ENCODE assay signal across 1 cellular context in the genomic region with DNA sequence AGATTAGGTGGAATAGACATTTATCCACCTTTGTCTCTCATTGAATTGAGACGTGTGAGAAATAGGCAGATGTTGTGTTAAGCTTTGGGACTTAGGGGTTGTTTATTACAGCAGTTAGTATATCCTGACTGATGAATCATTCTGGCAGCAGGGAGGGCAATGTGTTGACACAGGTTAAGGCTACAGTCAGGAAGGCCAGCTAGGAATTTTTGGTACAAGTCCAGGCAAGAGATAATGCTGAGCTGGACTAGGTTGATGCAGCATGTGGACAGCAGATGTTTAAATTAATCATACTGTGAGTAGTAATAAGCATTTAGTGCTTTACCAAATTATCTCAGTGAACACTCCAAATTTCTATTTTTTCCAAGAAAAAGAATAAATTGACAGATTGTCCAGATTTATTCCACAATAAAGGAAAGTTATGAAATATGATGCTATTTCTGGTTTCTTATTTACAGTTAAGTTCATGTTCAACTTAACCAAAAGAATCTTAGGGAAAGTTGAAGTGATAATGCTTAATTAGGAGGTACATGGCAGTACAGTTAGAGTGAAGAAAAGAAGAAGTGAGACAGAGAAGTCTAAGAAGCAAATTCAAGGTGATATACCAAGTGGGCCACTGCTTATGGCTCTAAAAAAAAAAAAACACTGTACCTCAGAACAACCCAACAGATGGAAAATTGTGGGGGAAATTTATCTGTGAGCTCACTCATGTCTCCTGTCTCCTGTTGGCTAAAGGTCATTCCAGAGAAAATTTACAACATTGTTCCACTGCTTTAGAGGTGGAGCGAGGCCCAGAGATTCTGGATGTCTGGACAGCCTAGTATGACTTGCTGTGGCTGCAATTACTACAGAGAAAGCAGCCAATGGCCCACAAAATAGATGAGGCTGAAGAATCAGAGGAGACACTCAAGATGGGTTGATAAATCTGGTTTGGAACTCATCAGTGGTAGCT.
A peak's percentile ranks its signal among the peaks of the same experiment; 100 is the strongest.
TF ChIP-seq lines count a peak whose summit lies in the region.

No MANE protein-coding gene starts in this region.

TF ChIP-seq in GM12878, 131 proteins besides CTCF, POLR2A, EP300 and RAD21 (continued from another document):
- TF ChIP-seq, protein P1, sequence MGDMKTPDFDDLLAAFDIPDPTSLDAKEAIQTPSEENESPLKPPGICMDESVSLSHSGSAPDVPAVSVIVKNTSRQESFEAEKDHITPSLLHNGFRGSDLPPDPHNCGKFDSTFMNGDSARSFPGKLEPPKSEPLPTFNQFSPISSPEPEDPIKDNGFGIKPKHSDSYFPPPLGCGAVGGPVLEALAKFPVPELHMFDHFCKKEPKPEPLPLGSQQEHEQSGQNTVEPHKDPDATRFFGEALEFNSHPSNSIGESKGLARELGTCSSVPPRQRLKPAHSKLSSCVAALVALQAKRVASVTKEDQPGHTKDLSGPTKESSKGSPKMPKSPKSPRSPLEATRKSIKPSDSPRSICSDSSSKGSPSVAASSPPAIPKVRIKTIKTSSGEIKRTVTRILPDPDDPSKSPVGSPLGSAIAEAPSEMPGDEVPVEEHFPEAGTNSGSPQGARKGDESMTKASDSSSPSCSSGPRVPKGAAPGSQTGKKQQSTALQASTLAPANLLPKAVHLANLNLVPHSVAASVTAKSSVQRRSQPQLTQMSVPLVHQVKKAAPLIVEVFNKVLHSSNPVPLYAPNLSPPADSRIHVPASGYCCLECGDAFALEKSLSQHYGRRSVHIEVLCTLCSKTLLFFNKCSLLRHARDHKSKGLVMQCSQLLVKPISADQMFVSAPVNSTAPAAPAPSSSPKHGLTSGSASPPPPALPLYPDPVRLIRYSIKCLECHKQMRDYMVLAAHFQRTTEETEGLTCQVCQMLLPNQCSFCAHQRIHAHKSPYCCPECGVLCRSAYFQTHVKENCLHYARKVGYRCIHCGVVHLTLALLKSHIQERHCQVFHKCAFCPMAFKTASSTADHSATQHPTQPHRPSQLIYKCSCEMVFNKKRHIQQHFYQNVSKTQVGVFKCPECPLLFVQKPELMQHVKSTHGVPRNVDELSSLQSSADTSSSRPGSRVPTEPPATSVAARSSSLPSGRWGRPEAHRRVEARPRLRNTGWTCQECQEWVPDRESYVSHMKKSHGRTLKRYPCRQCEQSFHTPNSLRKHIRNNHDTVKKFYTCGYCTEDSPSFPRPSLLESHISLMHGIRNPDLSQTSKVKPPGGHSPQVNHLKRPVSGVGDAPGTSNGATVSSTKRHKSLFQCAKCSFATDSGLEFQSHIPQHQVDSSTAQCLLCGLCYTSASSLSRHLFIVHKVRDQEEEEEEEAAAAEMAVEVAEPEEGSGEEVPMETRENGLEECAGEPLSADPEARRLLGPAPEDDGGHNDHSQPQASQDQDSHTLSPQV (IDR thresholded peaks at IDR 0.05) = no peak
- TF ChIP-seq SPI1 (IDR thresholded peaks at IDR 0.05; ENCODE audit: borderline replicate concordance, insufficient read depth, low read depth, low read length) = peak; percentile 27; the same call in 1 of the 2 replicates
- no peak for TF ChIP-seq BACH1 (IDR thresholded peaks at IDR 0.05; ENCODE audit: borderline replicate concordance)
- TF ChIP-seq, protein P2, sequence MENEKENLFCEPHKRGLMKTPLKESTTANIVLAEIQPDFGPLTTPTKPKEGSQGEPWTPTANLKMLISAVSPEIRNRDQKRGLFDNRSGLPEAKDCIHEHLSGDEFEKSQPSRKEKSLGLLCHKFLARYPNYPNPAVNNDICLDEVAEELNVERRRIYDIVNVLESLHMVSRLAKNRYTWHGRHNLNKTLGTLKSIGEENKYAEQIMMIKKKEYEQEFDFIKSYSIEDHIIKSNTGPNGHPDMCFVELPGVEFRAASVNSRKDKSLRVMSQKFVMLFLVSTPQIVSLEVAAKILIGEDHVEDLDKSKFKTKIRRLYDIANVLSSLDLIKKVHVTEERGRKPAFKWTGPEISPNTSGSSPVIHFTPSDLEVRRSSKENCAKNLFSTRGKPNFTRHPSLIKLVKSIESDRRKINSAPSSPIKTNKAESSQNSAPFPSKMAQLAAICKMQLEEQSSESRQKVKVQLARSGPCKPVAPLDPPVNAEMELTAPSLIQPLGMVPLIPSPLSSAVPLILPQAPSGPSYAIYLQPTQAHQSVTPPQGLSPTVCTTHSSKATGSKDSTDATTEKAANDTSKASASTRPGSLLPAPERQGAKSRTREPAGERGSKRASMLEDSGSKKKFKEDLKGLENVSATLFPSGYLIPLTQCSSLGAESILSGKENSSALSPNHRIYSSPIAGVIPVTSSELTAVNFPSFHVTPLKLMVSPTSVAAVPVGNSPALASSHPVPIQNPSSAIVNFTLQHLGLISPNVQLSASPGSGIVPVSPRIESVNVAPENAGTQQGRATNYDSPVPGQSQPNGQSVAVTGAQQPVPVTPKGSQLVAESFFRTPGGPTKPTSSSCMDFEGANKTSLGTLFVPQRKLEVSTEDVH (IDR thresholded peaks at IDR 0.05; ENCODE audit: low read depth, partially characterized antibody) = no peak
- TF ChIP-seq ZNF384 (IDR thresholded peaks at IDR 0.05; ENCODE audit: borderline replicate concordance, low read depth, low read length) = no peak
TF ChIP-seq in GM12878: peak in this region for 1.
